Comparison of ENCODE assay signal across 1 cellular context in genomic region chr9:34456746-34457145, GRCh38.
TF ChIP-seq lines count a peak whose summit lies in the region.

No MANE protein-coding gene starts in this region.

TF ChIP-seq in HepG2, 621 proteins besides CTCF, POLR2A, EP300 and RAD21:
- TF ChIP-seq TRIM24 (CRISPR knock-in tag; IDR thresholded peaks at IDR 0.05) (no peak), FIP1L1 (IDR thresholded peaks at IDR 0.05; ENCODE audit: borderline replicate concordance, insufficient read depth, low read depth, low read length) (no peak), ZNF335 (CRISPR knock-in tag; IDR thresholded peaks at IDR 0.05) (no peak), ZMAT3 (CRISPR knock-in tag; conservative IDR thresholded peaks at IDR 0.05) (no peak), RBM22 (optimal IDR thresholded peaks at IDR 0.05; ENCODE audit: low read length) (no peak), ZNF619 (CRISPR knock-in tag; IDR thresholded peaks at IDR 0.05) (no peak), CC2D1A (CRISPR knock-in tag; IDR thresholded peaks at IDR 0.05) (no peak), HMG20A (CRISPR knock-in tag; IDR thresholded peaks at IDR 0.05; ENCODE audit: borderline replicate concordance) (no peak)
